1 cellular context compared by ENCODE assay signal in genomic region chr11:117072517-117073218, GRCh38.
TF ChIP-seq lines count a peak whose summit lies in the region.

No MANE protein-coding gene starts in this region.

TF ChIP-seq in K562, 482 proteins besides CTCF, POLR2A, EP300 and RAD21 (continued from another document and continues in another):
- TF ChIP-seq ZBTB5 (IDR thresholded peaks at IDR 0.05) = no peak
- TF ChIP-seq KLF10 (CRISPR knock-in tag; IDR thresholded peaks at IDR 0.05) = no peak
- TF ChIP-seq PHTF2 (CRISPR knock-in tag; IDR thresholded peaks at IDR 0.05) = no peak
- no peak for TF ChIP-seq PKNOX1 (IDR thresholded peaks at IDR 0.05)
- no peak for TF ChIP-seq MIER1 (IDR thresholded peaks at IDR 0.05; ENCODE audit: low read depth)
- TF ChIP-seq GTF3C2 (IDR thresholded peaks at IDR 0.05; ENCODE audit: borderline replicate concordance, extremely low read depth, insufficient read length) = no peak
- no peak for TF ChIP-seq MEF2D (tag; conservative IDR thresholded peaks at IDR 0.05; ENCODE audit: low read depth)
- TF ChIP-seq RB1 (IDR thresholded peaks at IDR 0.05; ENCODE audit: low read depth) = no peak
- no peak for TF ChIP-seq SNIP1 (IDR thresholded peaks at IDR 0.05; ENCODE audit: low read depth)
- TF ChIP-seq PML (IDR thresholded peaks at IDR 0.05; ENCODE audit: low read length) = no peak
- no peak for TF ChIP-seq MBD1 (CRISPR knock-in tag; IDR thresholded peaks at IDR 0.05)
- peak; percentile 95 for TF ChIP-seq SMARCA4 (IDR thresholded peaks at IDR 0.05)
- no peak for TF ChIP-seq MAZ (CRISPR knock-in tag; conservative IDR thresholded peaks at IDR 0.05 in 1 of 2, IDR thresholded peaks at IDR 0.05 in 1 of 2)
- TF ChIP-seq HNRNPL (IDR thresholded peaks at IDR 0.05; ENCODE audit: low read depth, low read length) = no peak
- TF ChIP-seq ETV5 (CRISPR knock-in tag; IDR thresholded peaks at IDR 0.05; ENCODE audit: low read depth) = no peak
- no peak for TF ChIP-seq THRA (IDR thresholded peaks at IDR 0.05)
- TF ChIP-seq MEIS2 (IDR thresholded peaks at IDR 0.05; ENCODE audit: partially characterized antibody) = peak; percentile 75
- TF ChIP-seq ZNF609 (CRISPR knock-in tag; IDR thresholded peaks at IDR 0.05; ENCODE audit: borderline replicate concordance) = no peak
- no peak for TF ChIP-seq HBP1 (CRISPR knock-in tag; IDR thresholded peaks at IDR 0.05)
- no peak for TF ChIP-seq ZNF436 (CRISPR knock-in tag; IDR thresholded peaks at IDR 0.05)
- no peak for TF ChIP-seq ZNF449 (CRISPR knock-in tag; IDR thresholded peaks at IDR 0.05)
- no peak for TF ChIP-seq ZBTB34 (CRISPR knock-in tag; IDR thresholded peaks at IDR 0.05)
- TF ChIP-seq ZNF124 (CRISPR knock-in tag; IDR thresholded peaks at IDR 0.05) = no peak
- TF ChIP-seq NFIX (CRISPR knock-in tag; IDR thresholded peaks at IDR 0.05; ENCODE audit: low read depth) = no peak
- TF ChIP-seq NFATC3 (IDR thresholded peaks at IDR 0.05) = peak; percentile 94
- TF ChIP-seq ZNF583 (CRISPR knock-in tag; IDR thresholded peaks at IDR 0.05) = no peak
- no peak for TF ChIP-seq PTTG1 (tag; IDR thresholded peaks at IDR 0.05; ENCODE audit: low read depth)
- TF ChIP-seq POLR2AphosphoS5 (IDR thresholded peaks at IDR 0.05; ENCODE audit: control insufficient read depth, insufficient read depth, low read depth, low read length) = no peak
- TF ChIP-seq E4F1 (CRISPR knock-in tag; IDR thresholded peaks at IDR 0.05; ENCODE audit: borderline replicate concordance) = no peak
- no peak for TF ChIP-seq ZBTB11 (CRISPR knock-in tag; IDR thresholded peaks at IDR 0.05)
